ENCODE assay signal across 8 cellular contexts in the genomic region with DNA sequence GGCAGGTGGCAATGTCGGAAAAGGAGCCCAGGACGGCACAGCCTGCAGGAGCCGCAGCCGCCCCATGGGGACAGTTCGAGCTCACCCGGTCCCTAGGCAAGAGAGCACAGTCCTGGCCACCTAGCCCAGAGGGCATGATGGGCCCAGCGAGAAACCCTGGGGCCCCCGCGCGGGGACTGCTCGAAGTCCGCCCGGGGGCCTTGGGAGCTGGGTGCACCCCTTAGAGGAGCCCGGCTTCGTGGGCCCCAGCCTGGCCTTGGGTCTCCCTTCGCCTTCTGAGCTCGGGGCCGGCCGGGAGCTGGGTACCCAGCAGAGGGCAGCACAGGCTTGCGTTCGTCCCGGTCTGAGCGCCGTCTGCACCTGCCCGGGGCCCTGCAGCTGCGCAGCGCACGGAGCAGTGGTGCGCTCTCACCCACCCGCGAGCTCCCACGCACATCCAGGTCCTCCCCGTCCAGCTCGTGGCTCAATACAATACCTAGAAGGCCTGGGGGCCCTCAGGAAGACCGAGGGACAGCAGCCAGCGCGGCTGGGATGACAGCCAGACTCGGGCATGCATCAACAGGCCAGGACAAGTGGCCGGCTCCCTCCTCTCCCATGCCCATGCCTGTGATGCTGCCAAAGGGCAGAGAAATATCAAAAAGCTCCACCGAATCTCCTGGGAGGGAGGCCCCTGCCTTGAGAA.
A peak's percentile ranks its signal among the peaks of the same experiment; 100 is the strongest.
DNase-seq lines count a peak whose midpoint lies in the region; ATAC-seq and TF ChIP-seq lines count a peak whose summit lies in the region.

No MANE protein-coding gene starts in this region.

- peak; percentile 81 for ATAC-seq in GM21723 (IDR thresholded peaks at IDR 0.05; ENCODE audit: unreplicated experiment)
- ATAC-seq in thoracic aorta (ENCODE audit: insufficient number of reproducible peaks, low FRiP score, low read depth) = peak; percentile 66

- DNase-seq in DMS53 (lab: John Stamatoyannopoulos, UW) = peak; percentile 92
- DNase-seq in RPMI7951 (ENCODE audit: low read depth) = peak; percentile 50
- DNase-seq in activated effector memory CD4-positive, alpha-beta T cell treated with anti-CD3 and anti-CD28 coated beads, Interleukin-2, amount 50 U/mL, for 16 hours = peak; percentile 86
- DNase-seq in foreskin melanocyte = peak; percentile 23
- DNase-seq in occipital lobe (lab: John Stamatoyannopoulos, UW) = peak; percentile 69
- DNase-seq in thoracic aorta (ENCODE audit: low spot score) = peak; percentile 28

- no peak overlapping the region for H3K27ac ChIP-seq in thoracic aorta

- peak; percentile 12; the same call in 1 of the 2 replicates for TF ChIP-seq EP300 in Ishikawa (IDR thresholded peaks at IDR 0.05; ENCODE audit: borderline replicate concordance)

- peaks cover 3 to 11% of the 10 kb centered on the region in 2 donors for H3K4me1 ChIP-seq in thoracic aorta (ENCODE audit: control insufficient read depth in 1 of 2, low read depth in 2 of 2)

- no peaks in the 10 kb centered on the region for H3K36me3 ChIP-seq in thoracic aorta

- H3K4me3 ChIP-seq in thoracic aorta = peak overlapping the region; percentile 69

- peak; percentile 90 for TF ChIP-seq RAD21 in Ishikawa (IDR thresholded peaks at IDR 0.05; ENCODE audit: low read depth)

- peak; percentile 77 for TF ChIP-seq CTCF in thoracic aorta (IDR thresholded peaks at IDR 0.05)

- H3K27me3 ChIP-seq in thoracic aorta (replicated peaks; ENCODE audit: insufficient read depth) = no peaks in the 10 kb centered on the region

- no peaks in the 10 kb centered on the region for H3K9me3 ChIP-seq in thoracic aorta

TF ChIP-seq in Ishikawa, 13 proteins besides CTCF, POLR2A, EP300 and RAD21:
- TF ChIP-seq ZBTB7A (IDR thresholded peaks at IDR 0.05; ENCODE audit: low read depth) (peak; percentile 75; the same call in 1 of the 2 replicates), EGR1 (IDR thresholded peaks at IDR 0.05) (no peak), TEAD4 (IDR thresholded peaks at IDR 0.05) (no peak), TAF1 (IDR thresholded peaks at IDR 0.05; ENCODE audit: low read depth) (no peak), NFIC (IDR thresholded peaks at IDR 0.05) (no peak), CEBPB (IDR thresholded peaks at IDR 0.05) (no peak), YY1 (IDR thresholded peaks at IDR 0.05; ENCODE audit: low read depth) (0 out of 2 replicates have a peak, but pooled peaks have one; percentile 16), TCF12 (IDR thresholded peaks at IDR 0.05; ENCODE audit: low read depth) (peak; percentile 24; the same call in 1 of the 2 replicates), FOXM1 (IDR thresholded peaks at IDR 0.05; ENCODE audit: borderline replicate concordance, low read depth) (no peak)
- TF ChIP-seq, protein P1, sequence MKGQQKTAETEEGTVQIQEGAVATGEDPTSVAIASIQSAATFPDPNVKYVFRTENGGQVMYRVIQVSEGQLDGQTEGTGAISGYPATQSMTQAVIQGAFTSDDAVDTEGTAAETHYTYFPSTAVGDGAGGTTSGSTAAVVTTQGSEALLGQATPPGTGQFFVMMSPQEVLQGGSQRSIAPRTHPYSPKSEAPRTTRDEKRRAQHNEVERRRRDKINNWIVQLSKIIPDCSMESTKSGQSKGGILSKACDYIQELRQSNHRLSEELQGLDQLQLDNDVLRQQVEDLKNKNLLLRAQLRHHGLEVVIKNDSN (IDR thresholded peaks at IDR 0.05) = no peak
- TF ChIP-seq, protein P2, sequence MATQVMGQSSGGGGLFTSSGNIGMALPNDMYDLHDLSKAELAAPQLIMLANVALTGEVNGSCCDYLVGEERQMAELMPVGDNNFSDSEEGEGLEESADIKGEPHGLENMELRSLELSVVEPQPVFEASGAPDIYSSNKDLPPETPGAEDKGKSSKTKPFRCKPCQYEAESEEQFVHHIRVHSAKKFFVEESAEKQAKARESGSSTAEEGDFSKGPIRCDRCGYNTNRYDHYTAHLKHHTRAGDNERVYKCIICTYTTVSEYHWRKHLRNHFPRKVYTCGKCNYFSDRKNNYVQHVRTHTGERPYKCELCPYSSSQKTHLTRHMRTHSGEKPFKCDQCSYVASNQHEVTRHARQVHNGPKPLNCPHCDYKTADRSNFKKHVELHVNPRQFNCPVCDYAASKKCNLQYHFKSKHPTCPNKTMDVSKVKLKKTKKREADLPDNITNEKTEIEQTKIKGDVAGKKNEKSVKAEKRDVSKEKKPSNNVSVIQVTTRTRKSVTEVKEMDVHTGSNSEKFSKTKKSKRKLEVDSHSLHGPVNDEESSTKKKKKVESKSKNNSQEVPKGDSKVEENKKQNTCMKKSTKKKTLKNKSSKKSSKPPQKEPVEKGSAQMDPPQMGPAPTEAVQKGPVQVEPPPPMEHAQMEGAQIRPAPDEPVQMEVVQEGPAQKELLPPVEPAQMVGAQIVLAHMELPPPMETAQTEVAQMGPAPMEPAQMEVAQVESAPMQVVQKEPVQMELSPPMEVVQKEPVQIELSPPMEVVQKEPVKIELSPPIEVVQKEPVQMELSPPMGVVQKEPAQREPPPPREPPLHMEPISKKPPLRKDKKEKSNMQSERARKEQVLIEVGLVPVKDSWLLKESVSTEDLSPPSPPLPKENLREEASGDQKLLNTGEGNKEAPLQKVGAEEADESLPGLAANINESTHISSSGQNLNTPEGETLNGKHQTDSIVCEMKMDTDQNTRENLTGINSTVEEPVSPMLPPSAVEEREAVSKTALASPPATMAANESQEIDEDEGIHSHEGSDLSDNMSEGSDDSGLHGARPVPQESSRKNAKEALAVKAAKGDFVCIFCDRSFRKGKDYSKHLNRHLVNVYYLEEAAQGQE (IDR thresholded peaks at IDR 0.05; ENCODE audit: low read depth) = no peak
- TF ChIP-seq, protein P3, sequence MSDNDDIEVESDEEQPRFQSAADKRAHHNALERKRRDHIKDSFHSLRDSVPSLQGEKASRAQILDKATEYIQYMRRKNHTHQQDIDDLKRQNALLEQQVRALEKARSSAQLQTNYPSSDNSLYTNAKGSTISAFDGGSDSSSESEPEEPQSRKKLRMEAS (IDR thresholded peaks at IDR 0.05) = 0 out of 2 replicates have a peak, but pooled peaks have one; percentile 47

Comparison
In these comparisons a context has a peak if more than half of its experiments do, and no peak if none do; other contexts are left out.
1. DNase-seq: peak in every context shown above with its lines; median percentile 92 in DMS53; 86 in activated effector memory CD4-positive, alpha-beta T cell treated with anti-CD3 and anti-CD28 coated beads, Interleukin-2, amount 50 U/mL, for 16 hours; 69 in occipital lobe; 50 in RPMI7951; 28 in thoracic aorta; 23 in foreskin melanocyte.